ENCODE assay signal across 8 cellular contexts in genomic region chr11:125561924-125562323, GRCh38.
"Had no signal": no experiment of that assay in that cellular context is flagged by ENCODE, and none has a peak within 500 bp of the region (broad histone marks: within the 10 kb centered on the region; RNA-seq: fewer than 3 reads in every experiment).

No MANE protein-coding gene starts in this region.

- ATAC-seq: GM12878 had no signal

- DNase-seq: GDM1, GF-D8 had no signal

- H3K4me3 ChIP-seq: GM12878 had no signal

- FAIRE-seq: G401.6, GM12878, GM12891, GM12892, GM18507, GM19239 had no signal
